ENCODE assay signal across 24 cellular contexts in the genomic region with DNA sequence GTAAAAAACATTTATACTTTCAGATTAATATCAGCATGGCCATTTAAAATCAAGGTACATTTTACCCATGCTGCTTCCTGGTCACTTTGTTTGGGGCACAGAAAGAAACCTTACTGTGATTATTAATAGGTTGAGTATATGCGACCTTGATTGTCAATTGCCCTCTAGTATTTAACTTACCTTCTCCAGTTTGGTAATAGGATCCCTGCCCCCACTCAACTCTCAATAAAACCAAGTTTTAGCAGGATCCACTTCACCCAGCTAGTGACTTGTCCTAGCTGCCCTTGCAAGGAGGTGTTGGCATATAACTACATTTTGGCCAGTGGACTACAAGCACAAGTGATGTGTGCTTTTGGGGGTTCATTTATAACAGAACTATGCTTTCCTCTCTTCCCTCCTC.
"Had no signal": no experiment of that assay in that cellular context is flagged by ENCODE, and none has a peak within 500 bp of the region (broad histone marks: within the 10 kb centered on the region; RNA-seq: fewer than 3 reads in every experiment).

No MANE protein-coding gene starts in this region.

- H3K36me3 ChIP-seq: colonic mucosa, lower lobe of right lung, neutrophil, pancreas, right lobe of liver, thoracic aorta, uterus had no signal

- H3K4me3 ChIP-seq: colonic mucosa, esophagus muscularis mucosa, gastroesophageal sphincter, heart left ventricle, hepatocyte, lower lobe of right lung, pancreas, right lobe of liver, thoracic aorta, transverse colon, upper lobe of right lung, uterus had no signal

- H3K4me1 Mint-ChIP-seq: memory B cell; natural killer cell; stimulated activated naive B cell treated with anti-CD40 and anti-IgM and Interleukin-4, amounts not matched to agents 10 μg/mL and 1 μg/mL and 100 μg/mL, for 72 hours had no signal

- H3K4me3 Mint-ChIP-seq: dendritic cell treated with granulocyte-macrophage colony-stimulating factor and Interleukin-4, amounts not matched to agents 40 ng/mL and 50 ng/mL, for 4 days; memory B cell; natural killer cell; stimulated activated naive B cell treated with anti-CD40 and anti-IgM and Interleukin-4, amounts not matched to agents 10 μg/mL and 1 μg/mL and 100 μg/mL, for 72 hours; stimulated activated naive CD8-positive, alpha-beta T cell treated with anti-CD3 and anti-CD28 coated beads, Interleukin-15, Interleukin-2, amounts not matched to agents 100 ng/mL and 50 ng/mL, for 24 hours had no signal

- DNase-seq: colonic mucosa; effector CD8-positive, alpha-beta T cell; foreskin keratinocyte; heart left ventricle; left ventricle myocardium superior; lower lobe of right lung; natural killer cell; pancreas; right lobe of liver; small intestine; stimulated activated CD4-positive, alpha-beta T cell treated with anti-CD3 and anti-CD28 coated beads, Interleukin-15, amount 100 ng/mL, for 24 hours; stimulated activated CD4-positive, alpha-beta T cell treated with anti-CD3 and anti-CD28 coated beads, Interleukin-2, amount 100 ng/mL, for 48 hours; stimulated activated naive B cell treated with anti-CD40 and anti-IgM and Interleukin-4, amounts not matched to agents 10 μg/mL and 1 μg/mL and 100 μg/mL, for 72 hours; transverse colon; upper lobe of right lung; uterus had no signal

- H3K27ac ChIP-seq: colonic mucosa, esophagus muscularis mucosa, foreskin keratinocyte, gastroesophageal sphincter, heart left ventricle, hepatocyte, lower lobe of right lung, neutrophil, pancreas, right lobe of liver, thoracic aorta, transverse colon, upper lobe of right lung, uterus had no signal

- H3K9me3 ChIP-seq: colonic mucosa, esophagus muscularis mucosa, gastroesophageal sphincter, lower lobe of right lung, neutrophil, pancreas, right lobe of liver, thoracic aorta, transverse colon, upper lobe of right lung, uterus had no signal

- H3K4me2 ChIP-seq: hepatocyte had no signal

- H3K4me1 ChIP-seq: colonic mucosa, esophagus muscularis mucosa, foreskin keratinocyte, gastroesophageal sphincter, heart left ventricle, lower lobe of right lung, upper lobe of right lung, uterus had no signal

- H3K79me2 ChIP-seq: hepatocyte had no signal

- H3K27me3 ChIP-seq: colonic mucosa, esophagus muscularis mucosa, foreskin keratinocyte, gastroesophageal sphincter, heart left ventricle, hepatocyte, neutrophil, pancreas, right lobe of liver, transverse colon, upper lobe of right lung, uterus had no signal

- H2AFZ ChIP-seq: hepatocyte had no signal

- H3K27ac Mint-ChIP-seq: dendritic cell treated with granulocyte-macrophage colony-stimulating factor and Interleukin-4, amounts not matched to agents 40 ng/mL and 50 ng/mL, for 4 days; memory B cell; natural killer cell; stimulated activated naive B cell treated with anti-CD40 and anti-IgM and Interleukin-4, amounts not matched to agents 10 μg/mL and 1 μg/mL and 100 μg/mL, for 72 hours; stimulated activated naive CD8-positive, alpha-beta T cell treated with anti-CD3 and anti-CD28 coated beads, Interleukin-15, Interleukin-2, amounts not matched to agents 100 ng/mL and 50 ng/mL, for 24 hours had no signal

- H3K27me3 Mint-ChIP-seq: dendritic cell treated with granulocyte-macrophage colony-stimulating factor and Interleukin-4, amounts not matched to agents 40 ng/mL and 50 ng/mL, for 4 days; memory B cell; stimulated activated naive B cell treated with anti-CD40 and anti-IgM and Interleukin-4, amounts not matched to agents 10 μg/mL and 1 μg/mL and 100 μg/mL, for 72 hours; stimulated activated naive CD8-positive, alpha-beta T cell treated with anti-CD3 and anti-CD28 coated beads, Interleukin-15, Interleukin-2, amounts not matched to agents 100 ng/mL and 50 ng/mL, for 24 hours had no signal
